Comparison of ENCODE assay signal across 1 cellular context in the genomic region with DNA sequence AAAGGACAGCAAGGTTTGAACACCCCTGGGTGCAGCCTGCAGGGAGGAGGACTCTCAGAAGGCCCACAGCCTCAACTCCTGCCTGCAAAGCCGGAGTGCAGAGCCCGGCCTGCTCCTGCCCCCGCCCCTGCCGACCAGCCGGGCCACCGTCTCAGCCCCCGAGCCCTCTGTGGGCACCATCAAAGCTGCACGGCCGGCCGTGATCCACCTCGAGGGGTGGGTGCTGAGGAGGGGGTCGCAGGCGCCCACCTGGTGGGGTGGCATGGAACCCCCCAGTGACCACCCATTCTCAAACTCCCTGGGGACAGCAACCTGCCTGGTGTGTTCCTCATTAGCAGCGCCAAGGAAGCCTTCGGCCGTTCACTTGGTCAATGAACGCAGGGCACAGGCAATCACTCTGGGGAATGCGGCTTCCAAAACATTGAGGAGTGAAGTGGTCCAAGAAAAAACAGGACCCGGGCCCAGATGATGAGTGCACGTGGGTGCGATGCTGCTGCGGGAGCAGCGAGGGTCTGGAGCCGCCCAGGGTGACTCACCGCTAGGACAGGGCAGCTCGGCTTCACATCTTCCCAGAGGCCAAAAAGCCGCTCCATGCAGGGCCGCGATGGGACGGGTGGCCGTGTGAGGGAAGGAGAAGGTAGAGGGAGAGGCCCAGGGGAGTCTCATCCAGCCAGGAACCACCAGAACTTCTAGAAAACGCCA.
TF ChIP-seq lines count a peak whose summit lies in the region.

No MANE protein-coding gene starts in this region.

TF ChIP-seq in A549, 52 proteins besides CTCF, POLR2A, EP300 and RAD21 (continued from another document):
- TF ChIP-seq ZFP36 (IDR thresholded peaks at IDR 0.05; ENCODE audit: borderline replicate concordance, partially characterized antibody) = no peak
TF ChIP-seq in A549: peak in this region for 0.
